Comparison of ENCODE assay signal across 1 cellular context in the genomic region with DNA sequence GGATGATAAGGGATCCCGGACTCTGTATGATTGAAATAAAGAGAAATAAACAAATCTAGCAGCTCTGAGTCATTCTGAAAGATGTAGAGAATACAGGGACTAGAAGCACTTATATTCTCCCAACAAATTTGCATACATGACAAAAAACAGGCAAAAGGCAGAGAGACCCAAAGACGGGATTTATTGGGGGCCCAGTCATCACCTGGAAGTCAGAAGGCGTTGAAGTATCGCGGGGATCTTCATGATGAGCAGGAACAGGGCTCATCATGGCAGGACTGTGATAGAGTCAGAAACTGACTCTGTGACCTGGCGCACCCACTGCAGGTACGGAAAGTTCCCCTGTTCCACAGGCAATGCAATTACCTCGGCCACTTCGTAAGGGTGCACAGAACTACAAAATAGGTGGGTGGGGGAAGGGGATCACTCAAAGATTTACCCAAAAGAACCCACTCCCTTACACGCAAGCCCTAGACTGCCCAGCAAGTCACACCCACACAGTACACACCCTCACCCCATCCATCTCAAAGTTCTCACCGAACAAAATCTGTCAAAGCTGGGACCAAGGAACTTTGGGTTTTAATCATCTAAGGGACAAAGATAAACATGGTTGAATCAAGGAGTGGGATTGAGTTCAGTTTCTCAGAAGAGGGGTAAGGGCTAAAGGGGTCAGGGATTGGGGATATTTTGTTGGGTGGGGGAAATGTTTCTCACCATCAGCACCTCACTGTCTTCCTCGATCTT.
TF ChIP-seq lines count a peak whose summit lies in the region.

No MANE protein-coding gene starts in this region.

TF ChIP-seq in SK-N-SH, 30 proteins besides CTCF, POLR2A, EP300 and RAD21 (continued from another document):
- TF ChIP-seq, protein P1, sequence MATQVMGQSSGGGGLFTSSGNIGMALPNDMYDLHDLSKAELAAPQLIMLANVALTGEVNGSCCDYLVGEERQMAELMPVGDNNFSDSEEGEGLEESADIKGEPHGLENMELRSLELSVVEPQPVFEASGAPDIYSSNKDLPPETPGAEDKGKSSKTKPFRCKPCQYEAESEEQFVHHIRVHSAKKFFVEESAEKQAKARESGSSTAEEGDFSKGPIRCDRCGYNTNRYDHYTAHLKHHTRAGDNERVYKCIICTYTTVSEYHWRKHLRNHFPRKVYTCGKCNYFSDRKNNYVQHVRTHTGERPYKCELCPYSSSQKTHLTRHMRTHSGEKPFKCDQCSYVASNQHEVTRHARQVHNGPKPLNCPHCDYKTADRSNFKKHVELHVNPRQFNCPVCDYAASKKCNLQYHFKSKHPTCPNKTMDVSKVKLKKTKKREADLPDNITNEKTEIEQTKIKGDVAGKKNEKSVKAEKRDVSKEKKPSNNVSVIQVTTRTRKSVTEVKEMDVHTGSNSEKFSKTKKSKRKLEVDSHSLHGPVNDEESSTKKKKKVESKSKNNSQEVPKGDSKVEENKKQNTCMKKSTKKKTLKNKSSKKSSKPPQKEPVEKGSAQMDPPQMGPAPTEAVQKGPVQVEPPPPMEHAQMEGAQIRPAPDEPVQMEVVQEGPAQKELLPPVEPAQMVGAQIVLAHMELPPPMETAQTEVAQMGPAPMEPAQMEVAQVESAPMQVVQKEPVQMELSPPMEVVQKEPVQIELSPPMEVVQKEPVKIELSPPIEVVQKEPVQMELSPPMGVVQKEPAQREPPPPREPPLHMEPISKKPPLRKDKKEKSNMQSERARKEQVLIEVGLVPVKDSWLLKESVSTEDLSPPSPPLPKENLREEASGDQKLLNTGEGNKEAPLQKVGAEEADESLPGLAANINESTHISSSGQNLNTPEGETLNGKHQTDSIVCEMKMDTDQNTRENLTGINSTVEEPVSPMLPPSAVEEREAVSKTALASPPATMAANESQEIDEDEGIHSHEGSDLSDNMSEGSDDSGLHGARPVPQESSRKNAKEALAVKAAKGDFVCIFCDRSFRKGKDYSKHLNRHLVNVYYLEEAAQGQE (IDR thresholded peaks at IDR 0.05; ENCODE audit: low read depth, low read length): no peak
- TF ChIP-seq YY1 (IDR thresholded peaks at IDR 0.05; ENCODE audit: low read depth): no peak
- no peak for TF ChIP-seq GABPA (IDR thresholded peaks at IDR 0.05; ENCODE audit: low read depth)
- TF ChIP-seq FOXM1 (IDR thresholded peaks at IDR 0.05; ENCODE audit: low read depth): no peak
- TF ChIP-seq, protein P2, sequence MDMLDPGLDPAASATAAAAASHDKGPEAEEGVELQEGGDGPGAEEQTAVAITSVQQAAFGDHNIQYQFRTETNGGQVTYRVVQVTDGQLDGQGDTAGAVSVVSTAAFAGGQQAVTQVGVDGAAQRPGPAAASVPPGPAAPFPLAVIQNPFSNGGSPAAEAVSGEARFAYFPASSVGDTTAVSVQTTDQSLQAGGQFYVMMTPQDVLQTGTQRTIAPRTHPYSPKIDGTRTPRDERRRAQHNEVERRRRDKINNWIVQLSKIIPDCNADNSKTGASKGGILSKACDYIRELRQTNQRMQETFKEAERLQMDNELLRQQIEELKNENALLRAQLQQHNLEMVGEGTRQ (IDR thresholded peaks at IDR 0.05; ENCODE audit: borderline replicate concordance, low read depth, low read length): no peak
- no peak for TF ChIP-seq POLR2AphosphoS5 (IDR thresholded peaks at IDR 0.05; ENCODE audit: low read depth, low read length)
